ENCODE assay signal across 8 cellular contexts in genomic region chr6:53349209-53349693, GRCh38. TPM values are rescaled to one million over a fixed set of nuclear protein-coding genes. Genes with fewer than 3 reads are reported as not detected.
DNase-seq lines count a peak whose midpoint lies in the region; ATAC-seq and TF ChIP-seq lines count a peak whose summit lies in the region.

No MANE protein-coding gene starts in this region.

- no peak for TF ChIP-seq CTCF in fibroblast of pulmonary artery (IDR thresholded peaks at IDR 0.05; ENCODE audit: low read length, missing control alignments)

- H3K4me1 ChIP-seq in SJCRH30, result no peaks in the 10 kb centered on the region

- peak overlapping the region; percentile 74 for H3K4me3 ChIP-seq in SJCRH30
- peak overlapping the region; percentile 88 for H3K4me3 ChIP-seq in fibroblast of pulmonary artery (replicated peaks; ENCODE audit: low read depth, low read length)
- peak overlapping the region; percentile 86 for H3K4me3 ChIP-seq in skeletal muscle cell (ENCODE audit: low read depth, low read length)

- peak overlapping the region; percentile 54 for H3K27ac ChIP-seq in SJCRH30

- no peaks in the 10 kb centered on the region for H3K9me3 ChIP-seq in SJCRH30 (replicated peaks)

- no peaks in the 10 kb centered on the region; the same call in 1 of the 2 replicates for H3K36me3 ChIP-seq in SJCRH30

- ATAC-seq in GM19395 (IDR thresholded peaks at IDR 0.05; ENCODE audit: unreplicated experiment) (peak; percentile 18), GM19324 (IDR thresholded peaks at IDR 0.05; ENCODE audit: low FRiP score, unreplicated experiment) (no peak), HG02970 (IDR thresholded peaks at IDR 0.05; ENCODE audit: low FRiP score, unreplicated experiment) (no peak), HG03039 (IDR thresholded peaks at IDR 0.05; ENCODE audit: unreplicated experiment) (no peak)

- no peaks in the 10 kb centered on the region for H3K27me3 ChIP-seq in SJCRH30

- DNase-seq in SJCRH30, result no peak
- DNase-seq in fibroblast of pulmonary artery (ENCODE audit: low read depth), result no peak
- no peak for DNase-seq in skeletal muscle cell (ENCODE audit: low read depth)
- DNase-seq in retina, result no peak

RNA-seq across cellular contexts. Expression of gene ELOVL5, which starts 0.5 kb away (rescaled TPM):
- 68.1 and 71.7 TPM in 2 replicates for total RNA-seq in SJCRH30 (2014; rRNA removed; shearing (Covaris generic))
